ENCODE assay signal across 17 cellular contexts in the genomic region with DNA sequence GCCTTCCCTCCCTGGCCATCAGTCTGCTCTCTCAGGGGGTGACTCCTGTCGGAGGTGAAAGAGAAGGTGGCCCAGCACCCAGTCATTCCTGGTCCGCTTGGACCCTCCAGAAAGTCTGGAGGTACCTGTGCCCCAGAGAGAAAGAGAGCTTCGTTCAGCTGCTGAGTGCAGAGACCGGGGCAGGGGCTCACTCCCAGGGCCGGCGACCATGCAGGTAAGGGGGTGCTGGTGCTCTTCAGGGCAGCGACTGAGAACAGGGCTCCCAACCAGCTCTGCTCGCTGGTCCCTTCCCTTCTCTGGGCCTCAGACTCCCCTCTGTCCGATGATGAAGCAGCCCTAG. TPM values are rescaled to one million over a fixed set of nuclear protein-coding genes. Genes with fewer than 3 reads are reported as not detected.
DNase-seq lines count a peak whose midpoint lies in the region; ATAC-seq, FAIRE-seq and TF ChIP-seq lines count a peak whose summit lies in the region.
"Had no signal": no experiment of that assay in that cellular context is flagged by ENCODE, and none has a peak within 500 bp of the region (broad histone marks: within the 10 kb centered on the region; RNA-seq: fewer than 3 reads in every experiment).

No MANE protein-coding gene starts in this region.

- peaks cover 6% of the 10 kb centered on the region; the same call in 1 of the 2 replicates for H3K36me3 ChIP-seq in RWPE2 (ENCODE audit: low read depth)
- no peaks in the 10 kb centered on the region for H3K36me3 ChIP-seq in esophagus squamous epithelium
- H3K36me3 ChIP-seq in pancreas: no peaks in the 10 kb centered on the region
- H3K36me3 ChIP-seq in thyroid gland: no peaks in the 10 kb centered on the region

- TF ChIP-seq CTCF in RWPE2 (IDR thresholded peaks at IDR 0.05; ENCODE audit: poor library complexity, severe bottlenecking): no peak
- no peak for TF ChIP-seq CTCF in esophagus squamous epithelium (IDR thresholded peaks at IDR 0.05)
- no peak for TF ChIP-seq CTCF in pancreas (IDR thresholded peaks at IDR 0.05)
- TF ChIP-seq CTCF in thyroid gland (IDR thresholded peaks at IDR 0.05): no peak
- no peak for TF ChIP-seq CTCF in omental fat pad (IDR thresholded peaks at IDR 0.05)

- H3K27ac ChIP-seq in RWPE2 (ENCODE audit: poor library complexity, severe bottlenecking) (no peak overlapping the region), esophagus squamous epithelium (peak overlapping the region; percentile 80 to 97 (median 90)), pancreas (peak overlapping the region in 3 of 4 donors; percentile 36 to 84 (median 38)), thyroid gland (peak overlapping the region; percentile 77 to 81 (median 81))
- H3K27ac ChIP-seq: VCaP had no signal

- H3K27me3 ChIP-seq in RWPE2 (ENCODE audit: insufficient read depth, poor library complexity, severe bottlenecking): no peaks in the 10 kb centered on the region
- no peaks in the 10 kb centered on the region for H3K27me3 ChIP-seq in esophagus squamous epithelium
- no peaks in the 10 kb centered on the region for H3K27me3 ChIP-seq in pancreas
- H3K27me3 ChIP-seq in thyroid gland: no peaks in the 10 kb centered on the region

- WGBS in esophagus squamous epithelium, 2 donors: 51 to 81% methylated on average over 2 to 7 of the region's 9 CpGs
- 92 to 95% methylated on average over 9 of the region's 9 CpGs for WGBS in pancreas, 2 donors
- 86 to 94% methylated on average over 6 to 7 of the region's 9 CpGs for WGBS in thyroid gland, 2 donors

- H3K36me3 Mint-ChIP-seq in activated naive CD8-positive, alpha-beta T cell treated with anti-CD3 and anti-CD28 coated beads for 36 hours: no peaks in the 10 kb centered on the region
- H3K36me3 Mint-ChIP-seq: stimulated activated memory B cell treated with anti-CD40 and anti-IgM and Interleukin-4, amounts not matched to agents 10 μg/mL and 1 μg/mL and 100 μg/mL, for 72 hours had no signal

- H3K4me3 ChIP-seq in RWPE2 (ENCODE audit: severe bottlenecking): no peak overlapping the region
- no peak overlapping the region for H3K4me3 ChIP-seq in esophagus squamous epithelium
- no peak overlapping the region for H3K4me3 ChIP-seq in pancreas
- H3K4me3 ChIP-seq in thyroid gland (replicated peaks in 1 of 3): no peak overlapping the region

- no peak overlapping the region for H3K27ac Mint-ChIP-seq in activated naive CD8-positive, alpha-beta T cell treated with anti-CD3 and anti-CD28 coated beads for 36 hours
- H3K27ac Mint-ChIP-seq: activated CD8-positive, alpha-beta T cell treated with anti-CD3 and anti-CD28 coated beads, Interleukin-2, amount 10 ng/mL, durations not matched to agents 7 days and 5 days; stimulated activated memory B cell treated with anti-CD40 and anti-IgM and Interleukin-4, amounts not matched to agents 10 μg/mL and 1 μg/mL and 100 μg/mL, for 72 hours had no signal

- DNase-seq in RWPE2 (ENCODE audit: low spot score) (peak; percentile 29), esophagus squamous epithelium (lab: John Stamatoyannopoulos, UW) (no peak), pancreas (no peak), thyroid gland (no peak), omental fat pad (ENCODE audit: low spot score) (no peak), KG1 (lab: John Stamatoyannopoulos, UW) (no peak)
- no peak for DNase-seq in activated naive CD4-positive, alpha-beta T cell treated with Interleukin-2 at 50 U/mL for 16 hours
- DNase-seq in activated naive CD8-positive, alpha-beta T cell treated with anti-CD3 and anti-CD28 coated beads for 36 hours: no peak
- DNase-seq: activated CD8-positive, alpha-beta T cell treated with anti-CD3 and anti-CD28 coated beads, Interleukin-2, amount 10 ng/mL, durations not matched to agents 7 days and 5 days; AML-193; DMS153; NCI-H2107; RPMI8226 had no signal

- peaks cover 32% of the 10 kb centered on the region for H3K4me1 Mint-ChIP-seq in activated naive CD8-positive, alpha-beta T cell treated with anti-CD3 and anti-CD28 coated beads for 36 hours

- H3K4me3 Mint-ChIP-seq in activated naive CD8-positive, alpha-beta T cell treated with anti-CD3 and anti-CD28 coated beads for 36 hours: no peak overlapping the region
- H3K4me3 Mint-ChIP-seq: activated CD8-positive, alpha-beta T cell treated with anti-CD3 and anti-CD28 coated beads, Interleukin-2, amount 10 ng/mL, durations not matched to agents 7 days and 5 days; stimulated activated memory B cell treated with anti-CD40 and anti-IgM and Interleukin-4, amounts not matched to agents 10 μg/mL and 1 μg/mL and 100 μg/mL, for 72 hours had no signal

- intact Hi-C loops in esophagus squamous epithelium (cut with DNase I): no loop called here
- intact Hi-C loops in pancreas (cut with DNase I): loop anchor here in 1 of 3 donors (10.0 kb wide), 1 partner anchor 48 kb away; no protein-coding TSS in a partner anchor
- intact Hi-C loops in thyroid gland (cut with DNase I): no loop called here

- H3K9me3 Mint-ChIP-seq in activated naive CD8-positive, alpha-beta T cell treated with anti-CD3 and anti-CD28 coated beads for 36 hours: no peaks in the 10 kb centered on the region
- H3K9me3 Mint-ChIP-seq: stimulated activated memory B cell treated with anti-CD40 and anti-IgM and Interleukin-4, amounts not matched to agents 10 μg/mL and 1 μg/mL and 100 μg/mL, for 72 hours had no signal

- no peaks in the 10 kb centered on the region for H3K27me3 Mint-ChIP-seq in activated naive CD8-positive, alpha-beta T cell treated with anti-CD3 and anti-CD28 coated beads for 36 hours
- H3K27me3 Mint-ChIP-seq: stimulated activated memory B cell treated with anti-CD40 and anti-IgM and Interleukin-4, amounts not matched to agents 10 μg/mL and 1 μg/mL and 100 μg/mL, for 72 hours had no signal

- TF ChIP-seq POLR2A in esophagus squamous epithelium (IDR thresholded peaks at IDR 0.05): no peak
- no peak for TF ChIP-seq POLR2A in thyroid gland (IDR thresholded peaks at IDR 0.05)

- no peak for FAIRE-seq in pancreas (lab: Jason Lieb, UNC)
- FAIRE-seq: GM18507, GM19239 had no signal

- H3K9me3 ChIP-seq in RWPE2 (ENCODE audit: severe bottlenecking): peaks cover 2% of the 10 kb centered on the region
- no peaks in the 10 kb centered on the region for H3K9me3 ChIP-seq in esophagus squamous epithelium
- no peaks in the 10 kb centered on the region for H3K9me3 ChIP-seq in pancreas
- H3K9me3 ChIP-seq in thyroid gland: no peaks in the 10 kb centered on the region

- ATAC-seq in RWPE2 (ENCODE audit: low read depth) (no peak), pancreas (no peak), omental fat pad (ENCODE audit: low FRiP score) (no peak)
- ATAC-seq: activated CD8-positive, alpha-beta T cell treated with anti-CD3 and anti-CD28 coated beads, Interleukin-2, amount 10 ng/mL, durations not matched to agents 7 days and 5 days; stimulated activated memory B cell treated with anti-CD40 and anti-IgM and Interleukin-4, amounts not matched to agents 10 μg/mL and 1 μg/mL and 100 μg/mL, for 72 hours had no signal

- H3K4me1 ChIP-seq in RWPE2 (ENCODE audit: insufficient read depth, poor library complexity, severe bottlenecking): peaks cover 9% of the 10 kb centered on the region
- H3K4me1 ChIP-seq in esophagus squamous epithelium: peaks cover 74 to 100% (median 98%) of the 10 kb centered on the region in 3 donors
- H3K4me1 ChIP-seq in pancreas: peaks cover 9 to 20% (median 18%) of the 10 kb centered on the region in 3 donors
- peaks cover 29 to 86% of the 10 kb centered on the region in 2 donors for H3K4me1 ChIP-seq in thyroid gland

RNA-seq across cellular contexts. Expression of a gene that starts 30.1 kb away (rescaled TPM):
- 100 to 1,000 TPM in 1 of 4 donors, 10 to 100 TPM in 3; 44.9 to 107 (median 54.2) TPM for total RNA-seq in esophagus squamous epithelium
- 100 to 1,000 TPM in 2 of 6 donors, 10 to 100 TPM in 4; 50.4 to 164 (median 63.9) TPM for total RNA-seq in pancreas
- polyA plus RNA-seq in pancreas: 100 to 1,000 TPM in 1 of 2 donors, 10 to 100 TPM in 1; 53.9 to 123 TPM
- 100 to 1,000 TPM in 2 of 4 donors, 10 to 100 TPM in 2; 75.7 to 239 (median 96.8) TPM for total RNA-seq in thyroid gland
- total RNA-seq in omental fat pad: 100 to 1,000 TPM in 3 of 4 donors, 10 to 100 TPM in 1; 66.0 to 496 (median 198) TPM
- 10 to 100 TPM; 11.0 to 11.6 TPM for total RNA-seq in activated naive CD8-positive, alpha-beta T cell treated with anti-CD3 and anti-CD28 coated beads for 36 hours
